Comparison of ENCODE assay signal across 8 cellular contexts in the genomic region with DNA sequence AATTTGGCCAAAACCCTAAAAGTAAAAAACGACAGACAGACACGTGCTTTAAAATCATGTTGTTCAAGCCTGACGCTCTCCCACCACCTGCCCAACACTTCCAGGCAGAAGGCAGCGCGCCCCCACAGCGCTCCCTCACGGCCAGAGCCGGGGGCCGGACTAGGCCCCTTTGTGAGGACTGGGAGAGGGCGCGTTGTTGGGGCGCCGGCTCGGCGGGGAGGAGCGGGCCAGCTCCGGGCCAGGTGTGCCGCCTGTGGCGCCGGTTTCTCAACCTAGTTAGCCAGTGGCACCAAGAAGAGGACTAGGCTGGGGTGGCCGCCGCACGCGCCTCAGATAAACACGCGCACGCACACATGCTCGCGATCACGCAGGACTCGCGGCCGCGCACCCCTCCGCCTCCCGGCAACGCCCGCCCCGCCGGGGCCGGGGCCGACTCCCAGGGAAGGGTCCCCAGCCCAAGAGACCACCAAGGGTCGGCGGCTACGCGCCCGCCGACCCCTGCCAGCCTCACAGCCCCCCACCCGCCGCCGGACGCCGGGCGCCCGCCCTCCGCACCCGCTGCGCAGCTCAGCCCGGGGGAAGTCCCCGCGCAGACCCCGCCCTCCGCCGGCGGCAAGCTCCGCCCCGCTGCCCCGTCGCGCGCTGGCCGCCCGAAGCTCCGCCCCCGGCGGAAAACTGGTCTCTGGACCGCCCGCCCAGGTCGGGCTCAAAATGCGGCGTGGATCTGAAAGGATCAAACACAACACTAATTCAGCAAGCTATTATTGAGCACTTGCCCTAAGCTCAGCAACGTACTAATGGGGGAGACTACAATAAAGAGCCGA. TPM values are rescaled to one million over a fixed set of nuclear protein-coding genes. Genes with fewer than 3 reads are reported as not detected.
DNase-seq lines count a peak whose midpoint lies in the region; TF ChIP-seq lines count a peak whose summit lies in the region.

A gene (minus strand): TSS at position 584 of the 824 bp plus-strand sequence.

- no peaks in the 10 kb centered on the region for H3K79me2 ChIP-seq in neural progenitor cell (ENCODE audit: low read depth)

- H3K4me3 Mint-ChIP-seq in neural progenitor cell = peak within 1 kb of the TSS; percentile 88

- DNase-seq in GOT3 (lab: John Stamatoyannopoulos, UW) (peak; percentile 55), SHP77 (lab: John Stamatoyannopoulos, UW) (peak; percentile 47 to 90), activated gamma-delta T cell (lab: John Stamatoyannopoulos, UW) (peak; percentile 77), fibroblast of villous mesenchyme (ENCODE audit: low read depth) (peak; percentile 76), neural progenitor cell (ENCODE audit: low spot score) (peak; percentile 91), stomach (peak; percentile 91)

- no peaks in the 10 kb centered on the region for H3K9me3 ChIP-seq in ES-I3 (ENCODE audit: control insufficient read depth, insufficient read depth, low read length)
- H3K9me3 ChIP-seq in neural progenitor cell (ENCODE audit: low read depth) = no peaks in the 10 kb centered on the region
- H3K9me3 ChIP-seq in stomach = no peaks in the 10 kb centered on the region

- peak within 1 kb of the TSS; percentile 84 for H3K9ac ChIP-seq in ES-I3 (ENCODE audit: low read depth, low read length)
- peak within 1 kb of the TSS; percentile 44 for H3K9ac ChIP-seq in neural progenitor cell

- TF ChIP-seq EP300 in stomach (IDR thresholded peaks at IDR 0.05) = no peak

- peaks cover 16% of the 10 kb centered on the region for H3K4me1 Mint-ChIP-seq in neural progenitor cell

- peak within 1 kb of the TSS; percentile 78 for H3K4me2 ChIP-seq in neural progenitor cell

- H3K4me3 ChIP-seq in fibroblast of villous mesenchyme (ENCODE audit: low read depth, low read length) = peak within 1 kb of the TSS; percentile 72
- H3K4me3 ChIP-seq in neural progenitor cell = peak within 1 kb of the TSS; percentile 69
- H3K4me3 ChIP-seq in stomach = peak within 1 kb of the TSS; percentile 69 to 91 (median 76)

- intact Hi-C loops in stomach (cut with DNase I; ENCODE audit: low total_unique reads) = no loop called here

- peaks cover 13% of the 10 kb centered on the region for H3F3A ChIP-seq in neural progenitor cell (ENCODE audit: low read depth)

- H3K4me1 ChIP-seq in ES-I3 (ENCODE audit: insufficient read depth, low read length) = peaks cover 10% of the 10 kb centered on the region
- H3K4me1 ChIP-seq in neural progenitor cell = peaks cover 16% of the 10 kb centered on the region
- peaks cover 10 to 32% (median 21%) of the 10 kb centered on the region in 4 donors for H3K4me1 ChIP-seq in stomach

- no peak within 1 kb of the TSS for H3K27ac Mint-ChIP-seq in neural progenitor cell

- TF ChIP-seq CTCF in LNCAP (IDR thresholded peaks at IDR 0.05) = peak; percentile 43
- peak; percentile 31 for TF ChIP-seq CTCF in fibroblast of villous mesenchyme (IDR thresholded peaks at IDR 0.05; ENCODE audit: insufficient read depth, low read depth, low read length)
- peak; percentile 58 for TF ChIP-seq CTCF in neural progenitor cell (IDR thresholded peaks at IDR 0.05)
- TF ChIP-seq CTCF in stomach (IDR thresholded peaks at IDR 0.05) = peak in 2 of 7 experiments; percentile 12 to 19

- WGBS in stomach, 5 donors = 0 to 3% (median 1%) methylated on average over 7 to 83 of the region's 83 CpGs

- no peak within 1 kb of the TSS for H3K27ac ChIP-seq in neural progenitor cell
- peak within 1 kb of the TSS; percentile 87 to 95 (median 90) for H3K27ac ChIP-seq in stomach

- no peaks in the 10 kb centered on the region for H3K9me3 Mint-ChIP-seq in neural progenitor cell

- H2AFZ ChIP-seq in neural progenitor cell (replicated peaks) = peak within 1 kb of the TSS; percentile 89

- H3K36me3 Mint-ChIP-seq in neural progenitor cell = peaks cover 5% of the 10 kb centered on the region

- no peaks in the 10 kb centered on the region for H3K27me3 Mint-ChIP-seq in neural progenitor cell (ENCODE audit: insufficient read depth, low read depth)

- H4K20me1 ChIP-seq in neural progenitor cell (ENCODE audit: low read depth) = no peaks in the 10 kb centered on the region

- peaks cover 3% of the 10 kb centered on the region; the same call in 1 of the 2 replicates for H3K36me3 ChIP-seq in ES-I3 (ENCODE audit: insufficient read depth, low read length)
- no peaks in the 10 kb centered on the region for H3K36me3 ChIP-seq in neural progenitor cell
- H3K36me3 ChIP-seq in stomach = peaks cover 0 to 8% (median 2%) of the 10 kb centered on the region in 4 donors

- H3K27me3 ChIP-seq in neural progenitor cell (no peaks in the 10 kb centered on the region), stomach (no peaks in the 10 kb centered on the region)

- TF ChIP-seq POLR2A in stomach (IDR thresholded peaks at IDR 0.05) = no peak

RNA-seq across cellular contexts. Expression of the gene that starts here (rescaled TPM):
- 7.1 and 8.2 TPM in 2 replicates for total RNA-seq in fibroblast of villous mesenchyme
- total RNA-seq in neural progenitor cell (ENCODE audit: low replicate concordance) = 12.8 and 21.5 TPM in 2 replicates
- total RNA-seq in stomach = 10 to 100 TPM in 3 of 5 donors, 1 to 10 TPM in 1, not detected in 1; 2.5 to 40.8 (median 29.9) TPM
- 10 to 100 TPM in 2 of 3 donors, 1 to 10 TPM in 1; 7.2 to 20.0 (median 15.3) TPM for polyA plus RNA-seq in stomach
